In the genomic region with DNA sequence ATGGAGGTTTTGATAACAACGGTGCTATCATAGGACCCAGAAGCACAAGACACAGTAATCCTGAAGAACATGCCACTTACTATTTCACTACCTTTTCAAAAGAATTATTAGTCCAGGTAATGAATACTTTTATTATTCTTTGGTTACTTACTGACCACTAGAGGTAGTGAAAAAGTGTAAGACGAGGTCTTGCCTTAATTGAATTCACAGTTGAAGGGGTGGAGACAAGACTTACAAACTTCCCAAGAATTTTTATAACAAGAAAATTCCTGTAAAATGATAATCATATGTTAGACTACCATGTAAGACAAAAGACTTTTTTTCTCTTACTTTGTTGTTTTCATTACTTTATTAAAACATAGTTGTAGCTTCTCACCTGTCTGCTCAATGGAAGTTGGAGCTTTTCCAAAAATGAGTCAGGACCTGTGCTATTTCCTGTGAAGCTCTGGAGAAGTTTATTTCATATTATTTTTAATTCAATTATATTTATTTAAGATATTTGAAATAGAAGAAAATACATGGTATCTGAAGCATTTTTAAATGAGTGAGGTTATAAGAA, we compare ENCODE assay signal across 18 cellular contexts.
"Had no signal": no experiment of that assay in that cellular context is flagged by ENCODE, and none has a peak within 500 bp of the region (broad histone marks: within the 10 kb centered on the region; RNA-seq: fewer than 3 reads in every experiment).

No MANE protein-coding gene starts in this region.

- H3K9me3 ChIP-seq: mucosa of descending colon, neutrophil, tibial artery had no signal

- H3K4me2 ChIP-seq: smooth muscle cell had no signal

- H3K4me3 ChIP-seq: lung, mucosa of descending colon, smooth muscle cell, tibial artery had no signal

- H3K36me3 ChIP-seq: brain microvascular endothelial cell had no signal

- H3K27ac ChIP-seq: brain microvascular endothelial cell, neutrophil, tibial artery had no signal

- H3K27me3 ChIP-seq: brain microvascular endothelial cell, neutrophil, tibial artery had no signal

- DNase-seq: activated CD4-positive, alpha-beta T cell treated with anti-CD3 and anti-CD28 coated beads, Interleukin-2, amount 50 U/mL, for 4 hours; activated CD8-positive, alpha-beta memory T cell treated with anti-CD3 and anti-CD28 coated beads, Interleukin-2, amount 10 ng/mL, durations not matched to agents 7 days and 5 days; activated gamma-delta T cell treated with Interleukin-2 at 50 U/mL for 16 hours; activated naive CD8-positive, alpha-beta T cell treated with anti-CD3 and anti-CD28 coated beads for 36 hours; activated T-cell treated with anti-CD3 and anti-CD28 coated beads, Interleukin-2, amount 50 U/mL, for 48 hours; brain microvascular endothelial cell; hypothalamus; left colon; mucosa of descending colon; naive thymus-derived CD8-positive, alpha-beta T cell; right cardiac atrium; SW 1271; tibial artery had no signal

- ATAC-seq: activated CD4-positive, CD25-positive, alpha-beta regulatory T cell treated with anti-CD3 and anti-CD28 coated beads, Interleukin-2, amount 50 U/mL, for 24 hours; activated CD8-positive, alpha-beta memory T cell treated with anti-CD3 and anti-CD28 coated beads, Interleukin-2, amount 10 ng/mL, durations not matched to agents 7 days and 5 days; left colon; mucosa of descending colon; naive thymus-derived CD8-positive, alpha-beta T cell; right cardiac atrium; stimulated activated effector memory CD8-positive, alpha-beta T cell treated with anti-CD3 and anti-CD28 coated beads, Interleukin-12 subunit alpha, Interleukin-12 subunit beta, amount 100 ng/mL, for 72 hours had no signal
